In the genomic region with DNA sequence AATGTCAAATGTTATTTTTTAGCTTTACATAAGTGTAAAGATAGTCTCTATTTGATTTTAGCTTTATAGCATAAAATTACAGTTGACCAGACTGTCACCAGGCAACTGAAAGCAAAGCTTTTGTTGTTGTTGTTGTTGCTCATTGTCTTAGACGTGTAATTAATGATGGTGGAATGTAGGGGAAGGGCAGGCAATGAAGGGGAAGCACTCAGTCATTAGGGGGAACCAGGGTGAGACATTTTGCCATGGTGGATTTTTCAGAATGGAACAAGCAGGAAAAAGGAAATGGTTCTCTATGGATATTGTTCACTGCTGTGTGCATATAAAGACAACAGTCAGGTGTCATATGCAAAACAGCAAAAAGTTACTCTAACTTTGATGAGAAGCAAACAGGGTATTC, we compare ENCODE assay signal across 16 cellular contexts.
DNase-seq lines count a peak whose midpoint lies in the region; ATAC-seq, FAIRE-seq and TF ChIP-seq lines count a peak whose summit lies in the region.
"Had no signal": no experiment of that assay in that cellular context is flagged by ENCODE, and none has a peak within 500 bp of the region (broad histone marks: within the 10 kb centered on the region; RNA-seq: fewer than 3 reads in every experiment).

No MANE protein-coding gene starts in this region.

- H3K27me3 ChIP-seq in iPS-18a (ENCODE audit: control insufficient read depth, insufficient read depth, low read length) (no peaks in the 10 kb centered on the region), gastroesophageal sphincter (no peaks in the 10 kb centered on the region)
- H3K27me3 ChIP-seq: tibial nerve had no signal

- CTCF ChIA-PET in OCI-LY7 (lab: Charles Lee; ENCODE audit: unreplicated experiment), result no interaction called here

- H3K79me2 ChIP-seq in OCI-LY7 (ENCODE audit: insufficient read depth, low read depth, low read length), result peaks cover 69% of the 10 kb centered on the region

- H3K27me3 Mint-ChIP-seq in progenitor cell of endocrine pancreas, result no peaks in the 10 kb centered on the region
- H3K27me3 Mint-ChIP-seq: T-helper 17 cell had no signal

- peaks cover 7% of the 10 kb centered on the region for H3K36me3 Mint-ChIP-seq in progenitor cell of endocrine pancreas (ENCODE audit: insufficient read depth)

- POLR2A ChIA-PET in OCI-LY7 (lab: Charles Lee), result interaction anchor here (0.6 to 2.5 kb wide), 7 partner anchors 9 to 62 kb away, joined by 3 to 8 read pairs (median 4); no protein-coding TSS in a partner anchor

- H2AFZ ChIP-seq in OCI-LY7 (ENCODE audit: low read length), result no peak overlapping the region

- no peaks in the 10 kb centered on the region for H3K9me3 ChIP-seq in OCI-LY7 (ENCODE audit: low read length)
- H3K9me3 ChIP-seq in iPS-18a (ENCODE audit: control insufficient read depth, low read depth, low read length), result no peaks in the 10 kb centered on the region
- no peaks in the 10 kb centered on the region for H3K9me3 ChIP-seq in gastroesophageal sphincter
- H3K9me3 ChIP-seq: tibial nerve had no signal

- H3K9ac ChIP-seq in iPS-18a (ENCODE audit: low read length), result peak overlapping the region; percentile 38

- intact Hi-C loops in OCI-LY7 (cut with micrococcal nuclease; ENCODE audit: unreplicated experiment), result no loop called here

- BruUV-seq in OCI-LY7 (replicated peaks; lab: Mats Ljungman, UMichigan), result no TSS peak

- TF ChIP-seq CTCF in OCI-LY7 (conservative IDR thresholded peaks at IDR 0.05; ENCODE audit: low read length), result no peak
- no peak for TF ChIP-seq CTCF in progenitor cell of endocrine pancreas (IDR thresholded peaks at IDR 0.05; ENCODE audit: unreplicated experiment)
- TF ChIP-seq CTCF in gastroesophageal sphincter (IDR thresholded peaks at IDR 0.05), result no peak

- H3K4me3 ChIP-seq in OCI-LY7 (ENCODE audit: low read depth, low read length, poor library complexity, severe bottlenecking) (peak overlapping the region; percentile 14), iPS-18a (ENCODE audit: low read length) (no peak overlapping the region), gastroesophageal sphincter (no peak overlapping the region)
- H3K4me3 ChIP-seq: tibial nerve had no signal

- peaks cover 62% of the 10 kb centered on the region for H3K4me1 Mint-ChIP-seq in progenitor cell of endocrine pancreas (ENCODE audit: low read depth)

- no peaks in the 10 kb centered on the region for H4K20me1 ChIP-seq in OCI-LY7 (ENCODE audit: insufficient read depth, low read length)

- TF ChIP-seq POLR2A in gastroesophageal sphincter (IDR thresholded peaks at IDR 0.05), result no peak

- WGBS in gastroesophageal sphincter (ENCODE audit: low coverage in 1 of 2), 2 donors, result 0 to 30% methylated on average over 1 of the region's 1 CpG

- H3K27ac ChIP-seq in OCI-LY7 (ENCODE audit: low read depth, low read length, poor library complexity, severe bottlenecking) (no peak overlapping the region), iPS-18a (ENCODE audit: low read length) (peak overlapping the region; percentile 41), gastroesophageal sphincter (peak overlapping the region in 2 of 4 donors; percentile 13 to 40)

- peak; percentile 61 for FAIRE-seq in GM18507 (lab: Jason Lieb, UNC)
- FAIRE-seq: RCC 7860, small intestine had no signal

- peaks cover 13% of the 10 kb centered on the region for H3K9me3 Mint-ChIP-seq in progenitor cell of endocrine pancreas (ENCODE audit: low read depth)

- TF ChIP-seq EP300 in gastroesophageal sphincter (IDR thresholded peaks at IDR 0.05), result no peak

- H3K36me3 ChIP-seq in OCI-LY7 (ENCODE audit: insufficient read depth, low read length), result peaks cover 6% of the 10 kb centered on the region
- no peaks in the 10 kb centered on the region for H3K36me3 ChIP-seq in iPS-18a (ENCODE audit: control insufficient read depth, low read depth, low read length)
- H3K36me3 ChIP-seq in gastroesophageal sphincter, result no peaks in the 10 kb centered on the region
- H3K36me3 ChIP-seq: tibial nerve had no signal

- H3K4me1 ChIP-seq in OCI-LY7 (ENCODE audit: insufficient read depth, low read length, poor library complexity, severe bottlenecking), result peaks cover 69% of the 10 kb centered on the region
- H3K4me1 ChIP-seq in iPS-18a (ENCODE audit: control insufficient read depth, low read depth, low read length), result peaks cover 55% of the 10 kb centered on the region
- peaks cover 19 to 96% (median 28%) of the 10 kb centered on the region in 3 donors for H3K4me1 ChIP-seq in gastroesophageal sphincter

- H3K4me3 Mint-ChIP-seq in progenitor cell of endocrine pancreas (ENCODE audit: low read depth), result peak overlapping the region; percentile 16
- H3K4me3 Mint-ChIP-seq: T-helper 17 cell had no signal

- no peak for ATAC-seq in gastroesophageal sphincter
- ATAC-seq in GM19324 (IDR thresholded peaks at IDR 0.05; ENCODE audit: low FRiP score, unreplicated experiment), result no peak
- ATAC-seq in GM21619 (IDR thresholded peaks at IDR 0.05; ENCODE audit: unreplicated experiment), result no peak
- ATAC-seq: T-helper 17 cell had no signal

- peak overlapping the region; percentile 88 for H3K27ac Mint-ChIP-seq in progenitor cell of endocrine pancreas

- peak overlapping the region; percentile 51 for H3K4me2 ChIP-seq in OCI-LY7 (ENCODE audit: low read length)

- H3K9me2 ChIP-seq in OCI-LY7 (ENCODE audit: insufficient read depth, low read length), result no peaks in the 10 kb centered on the region

- DNase-seq in GM18507 (ENCODE audit: extremely low spot score, insufficient read length, low read depth) (no peak), OCI-LY7 (ENCODE audit: low spot score) (no peak), progenitor cell of endocrine pancreas (ENCODE audit: low spot score, unreplicated experiment) (no peak), NCI-H2171 treated with DMSO at 0.1 percent for 48 hours (lab: John Stamatoyannopoulos, UW) (no peak)
- DNase-seq: activated CD4-positive, alpha-beta T cell treated with anti-CD3 and anti-CD28 coated beads, Interleukin-2, amount 50 U/mL, for 48 hours; activated naive CD4-positive, alpha-beta T cell treated with Interleukin-2 at 50 U/mL for 16 hours; NCI-H1092 treated with DMSO at 0.1 percent for 48 hours; NCI-H226; small intestine; T-helper 17 cell had no signal
